Comparison of ENCODE assay signal across 8 cellular contexts in the genomic region with DNA sequence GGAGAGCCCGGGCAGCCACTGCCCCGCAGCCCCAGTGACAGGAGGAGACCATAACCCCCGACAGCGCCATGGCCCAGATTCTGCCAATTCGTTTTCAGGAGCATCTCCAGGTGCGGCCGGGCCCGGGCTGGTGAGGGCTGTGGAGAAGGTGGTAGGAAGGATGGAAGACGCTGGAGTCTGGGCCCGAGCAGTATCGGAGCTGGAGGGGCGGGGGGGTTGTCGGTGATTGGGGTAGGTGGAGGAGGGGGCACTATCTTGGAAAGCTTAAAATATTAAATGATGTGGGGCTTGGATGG. TPM values are rescaled to one million over a fixed set of nuclear protein-coding genes. Genes with fewer than 3 reads are reported as not detected.
A peak's percentile ranks its signal among the peaks of the same experiment; 100 is the strongest.
DNase-seq lines count a peak whose midpoint lies in the region; ATAC-seq and TF ChIP-seq lines count a peak whose summit lies in the region.

No MANE protein-coding gene starts in this region.

- H3K27ac ChIP-seq in CD4-positive, alpha-beta T cell (ENCODE audit: low read depth, low read length), result peak overlapping the region; percentile 95
- peak overlapping the region; percentile 97 for H3K27ac ChIP-seq in KOPT-K1 (ENCODE audit: low read depth, low read length, poor library complexity, severe bottlenecking)
- H3K27ac ChIP-seq in duodenal mucosa (ENCODE audit: low read depth, low read length), result peak overlapping the region; percentile 99

- peak overlapping the region; percentile 98 for H3K27ac Mint-ChIP-seq in CD4-positive, alpha-beta T cell
- peak overlapping the region; percentile 99 for H3K27ac Mint-ChIP-seq in neural crest cell (ENCODE audit: unreplicated experiment)

- H3K9ac ChIP-seq in duodenal mucosa (ENCODE audit: low read depth in 1 of 2, low read length in 2 of 2), result peak overlapping the region; percentile 96 to 97

- no peak for DNase-seq in CD4-positive, alpha-beta T cell
- DNase-seq in neural crest cell (ENCODE audit: low read depth, low spot score), result no peak
- DNase-seq in NCI-H345 (lab: John Stamatoyannopoulos, UW), result no peak
- no peak for DNase-seq in left lobe of liver (ENCODE audit: low spot score)
- DNase-seq in OCI-M1 (lab: John Stamatoyannopoulos, UW), result no peak

- POLR2A ChIA-PET in CD4-positive, alpha-beta T cell (lab: Charles Lee), result interaction anchor here (0.5 to 3.7 kb wide), 23 partner anchors 9 to 1770 kb away, joined by 3 to 40 read pairs (median 5); partner anchors contain the start of genes DHX40, MRPS23, PRR11 and PTRH2

- no peaks in the 10 kb centered on the region for H3K9me3 Mint-ChIP-seq in CD4-positive, alpha-beta T cell
- H3K9me3 Mint-ChIP-seq in neural crest cell, result no peaks in the 10 kb centered on the region

- CTCF ChIA-PET in CD4-positive, alpha-beta T cell (lab: Charles Lee), result interaction anchor here (0.8 to 1.8 kb wide), 3 partner anchors 12 to 513 kb away, joined by 3 to 6 read pairs (median 3); partner anchors contain the start of gene TRIM37

- intact Hi-C loops in CD4-positive, alpha-beta T cell (cut with DNase I, micrococcal nuclease), result loop anchor here in 1 of 2 experiments (5.0 to 10.0 kb wide), 3 partner anchors 87 to 1105 kb away; partner anchors contain the start of genes MTMR4, PTRH2, TRIM37 and VMP1

- TF ChIP-seq CTCF in CD4-positive, alpha-beta T cell (IDR thresholded peaks at IDR 0.05), result no peak
- TF ChIP-seq CTCF in neural crest cell (conservative IDR thresholded peaks at IDR 0.05), result no peak

- H3K4me1 ChIP-seq in duodenal mucosa (ENCODE audit: control insufficient read depth in 1 of 2, insufficient read depth in 2 of 2, low read length in 2 of 2), result peaks cover 39% of the 10 kb centered on the region in 2 donors

- H3K4me3 ChIP-seq in duodenal mucosa (ENCODE audit: low read depth in 1 of 2, low read length in 2 of 2), result peak overlapping the region; percentile 79 to 98

- H3K4me3 Mint-ChIP-seq in CD4-positive, alpha-beta T cell, result peak overlapping the region; percentile 97
- peak overlapping the region; percentile 95 for H3K4me3 Mint-ChIP-seq in neural crest cell

- H3K36me3 Mint-ChIP-seq in CD4-positive, alpha-beta T cell (ENCODE audit: low read depth), result peaks cover 36% of the 10 kb centered on the region
- no peaks in the 10 kb centered on the region for H3K36me3 Mint-ChIP-seq in neural crest cell (ENCODE audit: low read depth)

- ATAC-seq in CD4-positive, alpha-beta T cell (ENCODE audit: poor library complexity), result no peak
- ATAC-seq in GM21423 (IDR thresholded peaks at IDR 0.05; ENCODE audit: unreplicated experiment) (no peak), left lobe of liver (no peak)

- H3K4me1 Mint-ChIP-seq in CD4-positive, alpha-beta T cell (ENCODE audit: low read depth), result peaks cover 66% of the 10 kb centered on the region
- peaks cover 48% of the 10 kb centered on the region for H3K4me1 Mint-ChIP-seq in neural crest cell

- H3K9me3 ChIP-seq in CD4-positive, alpha-beta T cell (ENCODE audit: control insufficient read depth, low read length), result no peaks in the 10 kb centered on the region
- H3K9me3 ChIP-seq in KOPT-K1 (ENCODE audit: insufficient read depth, low read length, poor library complexity, severe bottlenecking) (no peaks in the 10 kb centered on the region), duodenal mucosa (ENCODE audit: control insufficient read depth in 1 of 2, low read length in 2 of 2) (no peaks in the 10 kb centered on the region)

- H3K36me3 ChIP-seq in KOPT-K1 (ENCODE audit: insufficient read depth, low read length) (peaks cover 32% of the 10 kb centered on the region), duodenal mucosa (ENCODE audit: control insufficient read depth in 1 of 2, insufficient read depth in 2 of 2, low read length in 2 of 2) (no peaks in the 10 kb centered on the region)

- H3K27me3 ChIP-seq in CD4-positive, alpha-beta T cell (ENCODE audit: control insufficient read depth, insufficient read depth, low read length), result no peaks in the 10 kb centered on the region
- no peaks in the 10 kb centered on the region for H3K27me3 ChIP-seq in duodenal mucosa (ENCODE audit: control insufficient read depth in 1 of 2, insufficient read depth in 2 of 2, low read length in 2 of 2)

- no peaks in the 10 kb centered on the region for H3K27me3 Mint-ChIP-seq in CD4-positive, alpha-beta T cell
- no peaks in the 10 kb centered on the region for H3K27me3 Mint-ChIP-seq in neural crest cell (ENCODE audit: low read depth)

RNA-seq across cellular contexts. Expression of gene CLTC, which starts 0.3 kb away (rescaled TPM):
- 10 to 100 TPM; 81.5 to 89.9 TPM for total RNA-seq in CD4-positive, alpha-beta T cell
- total RNA-seq in neural crest cell (244 and 255 TPM in 2 replicates), left lobe of liver (111 TPM)

RNA-seq across cellular contexts. Expression of gene DHX40, which starts 54.6 kb away (rescaled TPM):
- total RNA-seq in CD4-positive, alpha-beta T cell, result 10 to 100 TPM; 62.6 to 65.6 TPM
- total RNA-seq in neural crest cell (52.2 and 54.0 TPM in 2 replicates), left lobe of liver (8.5 TPM)
